Comparison of ENCODE assay signal across 8 cellular contexts in genomic region chr18:41906528-41907256, GRCh38. TPM values are rescaled to one million over a fixed set of nuclear protein-coding genes. Genes with fewer than 3 reads are reported as not detected.
DNase-seq lines count a peak whose midpoint lies in the region; ATAC-seq and TF ChIP-seq lines count a peak whose summit lies in the region.

No MANE protein-coding gene starts in this region.

- 38 to 42% methylated on average over 7 of the region's 7 CpGs for WGBS in gastroesophageal sphincter (ENCODE audit: low coverage in 1 of 2), 2 donors

- H3K4me1 Mint-ChIP-seq in activated T-helper 1 cell treated with anti-CD3 and anti-CD28 coated beads, Interleukin-12 subunit alpha, Interleukin-12 subunit beta, Interleukin-2, Interleukin-4 antibody, amounts not matched to agents 30 ng/mL and 10 ng/mL and 1 ng/mL, durations not matched to agents 14 hours and 24 hours and 36 hours (ENCODE audit: low read depth), result peaks cover 9% of the 10 kb centered on the region

- TF ChIP-seq EP300 in gastroesophageal sphincter (IDR thresholded peaks at IDR 0.05), result no peak

- H3K9me3 ChIP-seq in gastroesophageal sphincter (no peaks in the 10 kb centered on the region), gastrocnemius medialis (no peaks in the 10 kb centered on the region)

- in situ Hi-C loops in gastrocnemius medialis (cut with MboI; ENCODE audit: low sequenced_read_pairs in 4 of 4), result no loop called here

- no peak overlapping the region for H3K4me3 Mint-ChIP-seq in activated T-helper 1 cell treated with anti-CD3 and anti-CD28 coated beads, Interleukin-12 subunit alpha, Interleukin-12 subunit beta, Interleukin-2, Interleukin-4 antibody, amounts not matched to agents 30 ng/mL and 10 ng/mL and 1 ng/mL, durations not matched to agents 14 hours and 24 hours and 36 hours

- no peaks in the 10 kb centered on the region for H3K36me3 Mint-ChIP-seq in activated T-helper 1 cell treated with anti-CD3 and anti-CD28 coated beads, Interleukin-12 subunit alpha, Interleukin-12 subunit beta, Interleukin-2, Interleukin-4 antibody, amounts not matched to agents 30 ng/mL and 10 ng/mL and 1 ng/mL, durations not matched to agents 14 hours and 24 hours and 36 hours (ENCODE audit: low read depth)

- H3K4me3 ChIP-seq in gastroesophageal sphincter (no peak overlapping the region), gastrocnemius medialis (no peak overlapping the region)

- ATAC-seq in HG03139 (IDR thresholded peaks at IDR 0.05; ENCODE audit: unreplicated experiment) (peak; percentile 92), gastroesophageal sphincter (no peak), gastrocnemius medialis (no peak)

- H3K9me3 Mint-ChIP-seq in activated T-helper 1 cell treated with anti-CD3 and anti-CD28 coated beads, Interleukin-12 subunit alpha, Interleukin-12 subunit beta, Interleukin-2, Interleukin-4 antibody, amounts not matched to agents 30 ng/mL and 10 ng/mL and 1 ng/mL, durations not matched to agents 14 hours and 24 hours and 36 hours, result no peaks in the 10 kb centered on the region

- intact Hi-C loops in activated T-helper 1 cell treated with anti-CD3 and anti-CD28 coated beads, Interleukin-12 subunit alpha, Interleukin-12 subunit beta, Interleukin-2, Interleukin-4 antibody, amounts not matched to agents 30 ng/mL and 10 ng/mL and 1 ng/mL, durations not matched to agents 14 hours and 24 hours and 36 hours (cut with micrococcal nuclease), result no loop called here
- intact Hi-C loops in gastrocnemius medialis (cut with DNase I; ENCODE audit: low total_unique reads), result no loop called here

- H3K27me3 ChIP-seq in gastroesophageal sphincter (no peaks in the 10 kb centered on the region), gastrocnemius medialis (no peaks in the 10 kb centered on the region)

- DNase-seq in DMS79 treated with DMSO at 0.1 percent for 48 hours (lab: John Stamatoyannopoulos, UW) (peak; percentile 69), GM19240 (ENCODE audit: insufficient read length, low spot score) (peak; percentile 47), NCI-H446 treated with DMSO at 0.1 percent for 48 hours (lab: John Stamatoyannopoulos, UW) (peak; percentile 32), gastrocnemius medialis (no peak), cortex of kidney (lab: John Stamatoyannopoulos, UW) (no peak)
- DNase-seq in activated T-helper 1 cell treated with anti-CD3 and anti-CD28 coated beads, Interleukin-12 subunit alpha, Interleukin-12 subunit beta, Interleukin-2, Interleukin-4 antibody, amounts not matched to agents 30 ng/mL and 10 ng/mL and 1 ng/mL, durations not matched to agents 14 hours and 24 hours and 36 hours (ENCODE audit: low spot score), result peak; percentile 2

- H3K27me3 Mint-ChIP-seq in activated T-helper 1 cell treated with anti-CD3 and anti-CD28 coated beads, Interleukin-12 subunit alpha, Interleukin-12 subunit beta, Interleukin-2, Interleukin-4 antibody, amounts not matched to agents 30 ng/mL and 10 ng/mL and 1 ng/mL, durations not matched to agents 14 hours and 24 hours and 36 hours (ENCODE audit: insufficient read depth), result peaks cover 4% of the 10 kb centered on the region

- H3K4me1 ChIP-seq in gastroesophageal sphincter (no peaks in the 10 kb centered on the region), gastrocnemius medialis (no peaks in the 10 kb centered on the region)

- no peak overlapping the region for H3K27ac Mint-ChIP-seq in activated T-helper 1 cell treated with anti-CD3 and anti-CD28 coated beads, Interleukin-12 subunit alpha, Interleukin-12 subunit beta, Interleukin-2, Interleukin-4 antibody, amounts not matched to agents 30 ng/mL and 10 ng/mL and 1 ng/mL, durations not matched to agents 14 hours and 24 hours and 36 hours

- H3K27ac ChIP-seq in gastroesophageal sphincter (no peak overlapping the region), gastrocnemius medialis (no peak overlapping the region)

- TF ChIP-seq CTCF in gastroesophageal sphincter (IDR thresholded peaks at IDR 0.05), result peak; percentile 32 to 63 (median 38)
- peak; percentile 13 to 59 (median 41) for TF ChIP-seq CTCF in gastrocnemius medialis (IDR thresholded peaks at IDR 0.05 in 4 of 5, conservative IDR thresholded peaks at IDR 0.05 in 1 of 5)

- no peak for TF ChIP-seq POLR2A in gastroesophageal sphincter (IDR thresholded peaks at IDR 0.05)
- no peak for TF ChIP-seq POLR2A in gastrocnemius medialis (IDR thresholded peaks at IDR 0.05)

- H3K36me3 ChIP-seq in gastroesophageal sphincter (no peaks in the 10 kb centered on the region), gastrocnemius medialis (no peaks in the 10 kb centered on the region)

RNA-seq across cellular contexts. Expression of gene PIK3C3, which starts 48.3 kb away (rescaled TPM):
- total RNA-seq in activated T-helper 1 cell treated with anti-CD3 and anti-CD28 coated beads, Interleukin-12 subunit alpha, Interleukin-12 subunit beta, Interleukin-2, Interleukin-4 antibody, amounts not matched to agents 30 ng/mL and 10 ng/mL and 1 ng/mL, durations not matched to agents 14 hours and 24 hours and 36 hours, result 53.5 and 55.3 TPM in 2 replicates
- total RNA-seq in gastroesophageal sphincter (10 to 100 TPM; 34.2 to 55.6 (median 40.9) TPM), gastrocnemius medialis (10 to 100 TPM; 21.7 to 38.6 (median 29.6) TPM)

Comparison
In these comparisons a context has a peak if more than half of its experiments do, and no peak if none do; other contexts are left out.
1. DNase-seq: peak in DMS79 treated with DMSO at 0.1 percent for 48 hours (single experiment), GM19240 (single experiment), NCI-H446 treated with DMSO at 0.1 percent for 48 hours (single experiment) and activated T-helper 1 cell treated with anti-CD3 and anti-CD28 coated beads, Interleukin-12 subunit alpha, Interleukin-12 subunit beta, Interleukin-2, Interleukin-4 antibody, amounts not matched to agents 30 ng/mL and 10 ng/mL and 1 ng/mL, durations not matched to agents 14 hours and 24 hours and 36 hours (single experiment); none in gastrocnemius medialis (0 of 2) and cortex of kidney (single experiment).